In genomic region chr15:90697180-90697579, GRCh38 we compare ENCODE assay signal across 9 cellular contexts.
"Had no signal": no experiment of that assay in that cellular context is flagged by ENCODE, and none has a peak within 500 bp of the region (broad histone marks: within the 10 kb centered on the region; RNA-seq: fewer than 3 reads in every experiment).

No MANE protein-coding gene starts in this region.

- DNase-seq: aorta, endodermal cell, erythroblast, left lung, natural killer cell, small intestine, substantia nigra, transverse colon had no signal

- H3K36me3 Mint-ChIP-seq: natural killer cell had no signal

- H3K4me1 Mint-ChIP-seq: endodermal cell had no signal

- H3K27ac Mint-ChIP-seq: endodermal cell, natural killer cell had no signal

- FAIRE-seq: keratinocyte, small intestine had no signal

- H3K9me3 Mint-ChIP-seq: endodermal cell, natural killer cell had no signal

- ATAC-seq: left lung, natural killer cell had no signal

- H3K4me3 Mint-ChIP-seq: endodermal cell, natural killer cell had no signal
